ENCODE assay signal across 16 cellular contexts in the genomic region with DNA sequence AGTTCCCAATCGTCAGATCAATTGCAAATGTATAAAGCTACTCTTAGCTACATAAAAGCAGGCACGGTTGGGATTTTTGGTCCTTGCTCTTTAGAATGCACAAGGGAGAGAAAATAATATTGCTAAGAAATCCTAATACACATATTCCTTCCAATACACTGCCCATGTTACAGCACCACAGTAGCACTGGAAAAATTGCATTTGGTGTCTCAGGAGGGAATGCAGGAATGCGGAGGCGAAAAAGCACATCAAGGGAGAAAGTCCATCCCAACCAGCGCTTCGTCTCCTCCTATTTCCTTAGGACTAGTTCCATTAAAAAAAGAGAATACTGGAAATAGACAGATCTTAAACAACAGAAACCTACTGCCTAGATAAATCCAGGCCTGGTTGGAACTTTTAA.
"Had no signal": no experiment of that assay in that cellular context is flagged by ENCODE, and none has a peak within 500 bp of the region (broad histone marks: within the 10 kb centered on the region; RNA-seq: fewer than 3 reads in every experiment).

No MANE protein-coding gene starts in this region.

- H3K9me3 ChIP-seq: gastrocnemius medialis, mucosa of descending colon, stomach, thoracic aorta had no signal

- ATAC-seq: esophagus mucosa, gastrocnemius medialis, mucosa of descending colon, natural killer cell, right cardiac atrium had no signal

- H3K27me3 ChIP-seq: dorsolateral prefrontal cortex, gastrocnemius medialis, stomach had no signal

- H3K36me3 ChIP-seq: gastrocnemius medialis, stomach, thoracic aorta had no signal

- H3K27ac ChIP-seq: dorsolateral prefrontal cortex, stomach, thoracic aorta had no signal

- DNase-seq: cortex of kidney; dorsolateral prefrontal cortex; effector CD8-positive, alpha-beta T cell; gastrocnemius medialis; kidney glomerular epithelial cell; mucosa of descending colon; natural killer cell; right cardiac atrium; small intestine; stimulated activated CD4-positive, alpha-beta T cell treated with anti-CD3 and anti-CD28 coated beads, Interleukin-12 subunit alpha, Interleukin-12 subunit beta, amount 100 ng/mL, for 4 hours; stimulated activated naive CD4-positive, alpha-beta T cell; stomach; substantia nigra; trophoblast cell had no signal

- H3K4me3 ChIP-seq: dorsolateral prefrontal cortex, gastrocnemius medialis, mucosa of descending colon, stomach, thoracic aorta had no signal
